Comparison of ENCODE assay signal across 21 cellular contexts in genomic region chr17:63939401-63939800, GRCh38. TPM values are rescaled to one million over a fixed set of nuclear protein-coding genes. Genes with fewer than 3 reads are reported as not detected.
"Had no signal": no experiment of that assay in that cellular context is flagged by ENCODE, and none has a peak within 500 bp of the region (broad histone marks: within the 10 kb centered on the region; RNA-seq: fewer than 3 reads in every experiment).

No MANE protein-coding gene starts in this region.

- H3K27me3 ChIP-seq: pancreas, vagina had no signal

- H3K4me3 Mint-ChIP-seq: activated CD8-positive, alpha-beta T cell treated with anti-CD3 and anti-CD28 coated beads, Interleukin-2, amount 10 ng/mL, durations not matched to agents 7 days and 5 days; activated naive CD8-positive, alpha-beta T cell treated with anti-CD3 and anti-CD28 coated beads for 36 hours; brain; central memory CD8-positive, alpha-beta T cell; mesothelial cell of epicardium; neural crest cell; T-helper 1 cell treated with Interleukin-12 subunit alpha and Interleukin-12 subunit beta and Interleukin-4 antibody, amounts not matched to agents 30 μg/mL and 1 μg/mL, for 36 hours had no signal

- H3K36me3 Mint-ChIP-seq: activated naive CD8-positive, alpha-beta T cell treated with anti-CD3 and anti-CD28 coated beads for 36 hours; brain; mesothelial cell of epicardium had no signal

- H3K27ac Mint-ChIP-seq: activated CD8-positive, alpha-beta T cell treated with anti-CD3 and anti-CD28 coated beads, Interleukin-2, amount 10 ng/mL, durations not matched to agents 7 days and 5 days; activated naive CD8-positive, alpha-beta T cell treated with anti-CD3 and anti-CD28 coated beads for 36 hours; mesothelial cell of epicardium; T-helper 1 cell treated with Interleukin-12 subunit alpha and Interleukin-12 subunit beta and Interleukin-4 antibody, amounts not matched to agents 30 μg/mL and 1 μg/mL, for 36 hours had no signal

- H3K4me3 ChIP-seq: coronary artery, pancreas, vagina had no signal

- H3K9me3 Mint-ChIP-seq: activated naive CD8-positive, alpha-beta T cell treated with anti-CD3 and anti-CD28 coated beads for 36 hours; central memory CD8-positive, alpha-beta T cell; mesothelial cell of epicardium; neural crest cell; T-helper 1 cell treated with Interleukin-12 subunit alpha and Interleukin-12 subunit beta and Interleukin-4 antibody, amounts not matched to agents 30 μg/mL and 1 μg/mL, for 36 hours had no signal

- H3K4me1 Mint-ChIP-seq: activated naive CD8-positive, alpha-beta T cell treated with anti-CD3 and anti-CD28 coated beads for 36 hours; mesothelial cell of epicardium had no signal

- H3K4me1 ChIP-seq: foreskin keratinocyte, pancreas, vagina had no signal

- H3K27ac ChIP-seq: coronary artery, foreskin keratinocyte, pancreas, vagina, WERI-Rb-1 had no signal

- DNase-seq: activated CD4-positive, alpha-beta T cell treated with anti-CD3 and anti-CD28 coated beads for 4 hours; activated CD8-positive, alpha-beta memory T cell treated with anti-CD3 and anti-CD28 coated beads, Interleukin-2, amount 50 U/mL, for 4 hours; activated CD8-positive, alpha-beta T cell treated with anti-CD3 and anti-CD28 coated beads, Interleukin-2, amount 10 ng/mL, durations not matched to agents 7 days and 5 days; activated effector memory CD4-positive, alpha-beta T cell treated with anti-CD3 and anti-CD28 coated beads, Interleukin-2, amount 50 U/mL, for 16 hours; activated naive CD8-positive, alpha-beta T cell treated with anti-CD3 and anti-CD28 coated beads for 36 hours; activated T-cell treated with anti-CD3 and anti-CD28 coated beads, Interleukin-2, amount 50 U/mL, for 48 hours; amygdala; effector CD4-positive, alpha-beta T cell; foreskin keratinocyte; glutamatergic neuron; WERI-Rb-1 had no signal

- H3K9me3 ChIP-seq: pancreas, vagina had no signal

- H3K36me3 ChIP-seq: pancreas, vagina, WERI-Rb-1 had no signal

- FAIRE-seq: pancreas had no signal

- ATAC-seq: foreskin keratinocyte, pancreas, sciatic nerve had no signal

- H3K27me3 Mint-ChIP-seq: activated naive CD8-positive, alpha-beta T cell treated with anti-CD3 and anti-CD28 coated beads for 36 hours; central memory CD8-positive, alpha-beta T cell had no signal

RNA-seq across cellular contexts. Expression of gene CD79B, which starts 7.3 kb away (rescaled TPM):
- total RNA-seq: foreskin keratinocyte, mesothelial cell of epicardium had no signal
- polyA plus RNA-seq: foreskin keratinocyte had no signal

RNA-seq across cellular contexts. Expression of gene GH1, which starts 20.8 kb away (rescaled TPM):
- total RNA-seq: activated CD8-positive, alpha-beta T cell treated with anti-CD3 and anti-CD28 coated beads, Interleukin-2, amount 10 ng/mL, durations not matched to agents 7 days and 5 days; activated naive CD8-positive, alpha-beta T cell treated with anti-CD3 and anti-CD28 coated beads for 36 hours; foreskin keratinocyte; lower leg skin; mesothelial cell of epicardium; neural crest cell; pancreas; sciatic nerve; vagina had no signal
- polyA plus RNA-seq: foreskin keratinocyte, pancreas had no signal

RNA-seq across cellular contexts. Expression of gene CSHL1, which starts 28.3 kb away (rescaled TPM):
- total RNA-seq: activated CD8-positive, alpha-beta T cell treated with anti-CD3 and anti-CD28 coated beads, Interleukin-2, amount 10 ng/mL, durations not matched to agents 7 days and 5 days; activated naive CD8-positive, alpha-beta T cell treated with anti-CD3 and anti-CD28 coated beads for 36 hours; foreskin keratinocyte; lower leg skin; mesothelial cell of epicardium; neural crest cell; pancreas; sciatic nerve; vagina had no signal
- polyA plus RNA-seq: foreskin keratinocyte, pancreas had no signal

RNA-seq across cellular contexts. Expression of gene SCN4A, which starts 33.3 kb away (rescaled TPM):
- total RNA-seq: activated CD8-positive, alpha-beta T cell treated with anti-CD3 and anti-CD28 coated beads, Interleukin-2, amount 10 ng/mL, durations not matched to agents 7 days and 5 days; foreskin keratinocyte had no signal
- polyA plus RNA-seq: foreskin keratinocyte had no signal

RNA-seq across cellular contexts. Expression of gene CSH1, which starts 43.0 kb away (rescaled TPM):
- total RNA-seq: activated CD8-positive, alpha-beta T cell treated with anti-CD3 and anti-CD28 coated beads, Interleukin-2, amount 10 ng/mL, durations not matched to agents 7 days and 5 days; activated naive CD8-positive, alpha-beta T cell treated with anti-CD3 and anti-CD28 coated beads for 36 hours; foreskin keratinocyte; lower leg skin; mesothelial cell of epicardium; neural crest cell; pancreas; sciatic nerve; vagina had no signal
- polyA plus RNA-seq: foreskin keratinocyte, pancreas had no signal
